In the genomic region with DNA sequence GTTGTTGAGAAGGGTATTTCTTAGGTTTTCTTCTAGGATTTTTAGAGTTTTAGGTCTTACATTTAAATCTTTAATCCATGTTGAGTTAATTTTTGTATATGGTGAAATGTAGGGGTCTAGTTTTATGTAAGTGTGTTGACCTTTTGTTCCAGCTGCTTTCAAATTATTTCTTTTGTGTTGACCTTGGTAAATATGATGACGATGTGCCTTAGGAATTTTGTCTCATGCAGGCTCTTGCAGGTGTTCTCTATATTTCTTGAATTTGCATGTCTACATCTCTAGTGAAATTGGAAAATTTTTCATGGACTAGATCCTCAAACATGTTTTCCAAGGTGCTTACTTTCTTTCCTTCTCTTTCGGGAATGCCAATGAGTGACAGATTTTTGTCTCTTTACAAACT, we compare ENCODE assay signal across 29 cellular contexts.
"Had no signal": no experiment of that assay in that cellular context is flagged by ENCODE, and none has a peak within 500 bp of the region (broad histone marks: within the 10 kb centered on the region; RNA-seq: fewer than 3 reads in every experiment).

No MANE protein-coding gene starts in this region.

- H3K27me3 ChIP-seq: neural progenitor cell, neutrophil, ovary, right atrium auricular region, stomach, testis, thyroid gland, transverse colon, upper lobe of left lung had no signal

- H3K36me3 Mint-ChIP-seq: mesothelial cell of epicardium; naive B cell; natural killer cell; neural progenitor cell; stimulated activated naive B cell treated with anti-CD40 and anti-IgM and Interleukin-4, amounts not matched to agents 10 μg/mL and 1 μg/mL and 100 μg/mL, for 72 hours had no signal

- H3K4me3 Mint-ChIP-seq: mesothelial cell of epicardium; naive B cell; natural killer cell; nephron progenitor cell; neural progenitor cell; stimulated activated naive B cell treated with anti-CD40 and anti-IgM and Interleukin-4, amounts not matched to agents 10 μg/mL and 1 μg/mL and 100 μg/mL, for 72 hours had no signal

- H3K27me3 Mint-ChIP-seq: naive B cell; progenitor cell of endocrine pancreas; stimulated activated naive B cell treated with anti-CD40 and anti-IgM and Interleukin-4, amounts not matched to agents 10 μg/mL and 1 μg/mL and 100 μg/mL, for 72 hours had no signal

- H3K4me1 ChIP-seq: left ventricle myocardium inferior, right atrium auricular region, stomach, testis, thyroid gland, transverse colon, upper lobe of left lung had no signal

- H3K4me1 Mint-ChIP-seq: mesothelial cell of epicardium; naive B cell; natural killer cell; neural progenitor cell; stimulated activated naive B cell treated with anti-CD40 and anti-IgM and Interleukin-4, amounts not matched to agents 10 μg/mL and 1 μg/mL and 100 μg/mL, for 72 hours had no signal

- H3K36me3 ChIP-seq: left ventricle myocardium inferior, neural progenitor cell, neutrophil, ovary, right atrium auricular region, stomach, thyroid gland, transverse colon, upper lobe of left lung had no signal

- H3K9me3 ChIP-seq: neutrophil, ovary, right atrium auricular region, stomach, testis, thyroid gland, transverse colon, upper lobe of left lung had no signal

- H3K27ac Mint-ChIP-seq: mesothelial cell of epicardium; naive B cell; natural killer cell; nephron progenitor cell; neural progenitor cell; progenitor cell of endocrine pancreas; stimulated activated naive B cell treated with anti-CD40 and anti-IgM and Interleukin-4, amounts not matched to agents 10 μg/mL and 1 μg/mL and 100 μg/mL, for 72 hours had no signal

- H3K4me3 ChIP-seq: left ventricle myocardium inferior, lung, neural progenitor cell, ovary, right atrium auricular region, skin epidermis, stomach, testis, thyroid gland, transverse colon, upper lobe of left lung had no signal

- DNase-seq: hippocampal formation; left ventricle myocardium inferior; mesendoderm; naive B cell; natural killer cell; nephron progenitor cell; occipital lobe; ovary; stimulated activated CD4-positive, alpha-beta T cell treated with anti-CD3 and anti-CD28 coated beads, Interleukin-12 subunit alpha, Interleukin-12 subunit beta, amount 100 ng/mL, for 4 hours; stimulated activated CD4-positive, alpha-beta T cell treated with anti-CD3 and anti-CD28 coated beads, Interleukin-15, amount 100 ng/mL, for 24 hours; stimulated activated CD4-positive, alpha-beta T cell treated with anti-CD3 and anti-CD28 coated beads, Interleukin-2, amount 100 ng/mL, for 24 hours; stimulated activated CD4-positive, alpha-beta T cell treated with anti-CD3 and anti-CD28 coated beads, Interleukin-4, amount 100 ng/mL, for 1 hour; stimulated activated naive B cell treated with anti-CD40 and anti-IgM and Interleukin-4, amounts not matched to agents 10 μg/mL and 1 μg/mL and 100 μg/mL, for 72 hours; stimulated activated naive CD8-positive, alpha-beta T cell treated with anti-CD3 and anti-CD28 coated beads, Interleukin-15, Interleukin-2, amounts not matched to agents 100 U/mL and 50 U/mL, for 24 hours; stomach; testis; thyroid gland; transverse colon; upper lobe of left lung had no signal

- H3K27ac ChIP-seq: left ventricle myocardium inferior, neural progenitor cell, neutrophil, ovary, right atrium auricular region, skin epidermis, stomach, testis, thyroid gland, transverse colon, upper lobe of left lung had no signal

- H3K9ac ChIP-seq: neural progenitor cell had no signal

- ATAC-seq: natural killer cell; sciatic nerve; stimulated activated naive B cell treated with anti-CD40 and anti-IgM and Interleukin-4, amounts not matched to agents 10 μg/mL and 1 μg/mL and 100 μg/mL, for 72 hours; stimulated activated naive CD8-positive, alpha-beta T cell treated with anti-CD3 and anti-CD28 coated beads, Interleukin-15, Interleukin-2, amounts not matched to agents 100 U/mL and 50 U/mL, for 24 hours had no signal

- FAIRE-seq: islet of Langerhans, urothelium cell line had no signal
